1 cellular context compared by ENCODE assay signal in the genomic region with DNA sequence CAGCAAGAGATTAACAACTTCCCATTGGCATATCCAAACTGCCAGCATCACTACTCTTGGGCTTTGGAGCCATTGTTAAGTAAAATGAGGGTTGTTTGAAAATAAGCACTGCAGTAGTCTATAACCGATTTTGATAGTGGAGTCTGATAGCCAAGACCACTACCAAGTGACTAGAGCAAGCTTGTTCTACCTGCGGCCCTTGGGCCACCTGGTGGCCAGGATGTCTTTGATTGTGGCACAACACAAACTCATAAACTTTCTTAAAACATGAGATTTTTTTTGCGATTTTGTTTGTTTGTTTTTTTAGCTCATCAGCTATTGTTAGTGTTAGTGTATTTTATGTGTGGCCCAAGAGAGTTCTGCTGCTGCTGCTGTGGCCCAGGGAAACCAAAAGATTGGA.
TF ChIP-seq lines count a peak whose summit lies in the region.

No MANE protein-coding gene starts in this region.

TF ChIP-seq in GM12878, 131 proteins besides CTCF, POLR2A, EP300 and RAD21:
- TF ChIP-seq TAF1 (IDR thresholded peaks at IDR 0.05; ENCODE audit: borderline replicate concordance, low read depth, low read length) = no peak
- no peak for TF ChIP-seq CEBPB (IDR thresholded peaks at IDR 0.05; ENCODE audit: borderline replicate concordance in 1 of 2, low read depth in 2 of 2, low read length in 2 of 2)
- no peak for TF ChIP-seq ETV6 (conservative IDR thresholded peaks at IDR 0.05 in 1 of 2, IDR thresholded peaks at IDR 0.05 in 1 of 2; ENCODE audit: borderline replicate concordance in 1 of 2, low read depth in 1 of 2)
- TF ChIP-seq, protein P1, sequence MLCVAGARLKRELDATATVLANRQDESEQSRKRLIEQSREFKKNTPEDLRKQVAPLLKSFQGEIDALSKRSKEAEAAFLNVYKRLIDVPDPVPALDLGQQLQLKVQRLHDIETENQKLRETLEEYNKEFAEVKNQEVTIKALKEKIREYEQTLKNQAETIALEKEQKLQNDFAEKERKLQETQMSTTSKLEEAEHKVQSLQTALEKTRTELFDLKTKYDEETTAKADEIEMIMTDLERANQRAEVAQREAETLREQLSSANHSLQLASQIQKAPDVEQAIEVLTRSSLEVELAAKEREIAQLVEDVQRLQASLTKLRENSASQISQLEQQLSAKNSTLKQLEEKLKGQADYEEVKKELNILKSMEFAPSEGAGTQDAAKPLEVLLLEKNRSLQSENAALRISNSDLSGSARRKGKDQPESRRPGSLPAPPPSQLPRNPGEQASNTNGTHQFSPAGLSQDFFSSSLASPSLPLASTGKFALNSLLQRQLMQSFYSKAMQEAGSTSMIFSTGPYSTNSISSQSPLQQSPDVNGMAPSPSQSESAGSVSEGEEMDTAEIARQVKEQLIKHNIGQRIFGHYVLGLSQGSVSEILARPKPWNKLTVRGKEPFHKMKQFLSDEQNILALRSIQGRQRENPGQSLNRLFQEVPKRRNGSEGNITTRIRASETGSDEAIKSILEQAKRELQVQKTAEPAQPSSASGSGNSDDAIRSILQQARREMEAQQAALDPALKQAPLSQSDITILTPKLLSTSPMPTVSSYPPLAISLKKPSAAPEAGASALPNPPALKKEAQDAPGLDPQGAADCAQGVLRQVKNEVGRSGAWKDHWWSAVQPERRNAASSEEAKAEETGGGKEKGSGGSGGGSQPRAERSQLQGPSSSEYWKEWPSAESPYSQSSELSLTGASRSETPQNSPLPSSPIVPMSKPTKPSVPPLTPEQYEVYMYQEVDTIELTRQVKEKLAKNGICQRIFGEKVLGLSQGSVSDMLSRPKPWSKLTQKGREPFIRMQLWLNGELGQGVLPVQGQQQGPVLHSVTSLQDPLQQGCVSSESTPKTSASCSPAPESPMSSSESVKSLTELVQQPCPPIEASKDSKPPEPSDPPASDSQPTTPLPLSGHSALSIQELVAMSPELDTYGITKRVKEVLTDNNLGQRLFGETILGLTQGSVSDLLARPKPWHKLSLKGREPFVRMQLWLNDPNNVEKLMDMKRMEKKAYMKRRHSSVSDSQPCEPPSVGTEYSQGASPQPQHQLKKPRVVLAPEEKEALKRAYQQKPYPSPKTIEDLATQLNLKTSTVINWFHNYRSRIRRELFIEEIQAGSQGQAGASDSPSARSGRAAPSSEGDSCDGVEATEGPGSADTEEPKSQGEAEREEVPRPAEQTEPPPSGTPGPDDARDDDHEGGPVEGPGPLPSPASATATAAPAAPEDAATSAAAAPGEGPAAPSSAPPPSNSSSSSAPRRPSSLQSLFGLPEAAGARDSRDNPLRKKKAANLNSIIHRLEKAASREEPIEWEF (IDR thresholded peaks at IDR 0.05; ENCODE audit: insufficient replicate concordance, low read depth, low read length) = no peak
- no peak for TF ChIP-seq NBN (IDR thresholded peaks at IDR 0.05)
- TF ChIP-seq, protein P2, sequence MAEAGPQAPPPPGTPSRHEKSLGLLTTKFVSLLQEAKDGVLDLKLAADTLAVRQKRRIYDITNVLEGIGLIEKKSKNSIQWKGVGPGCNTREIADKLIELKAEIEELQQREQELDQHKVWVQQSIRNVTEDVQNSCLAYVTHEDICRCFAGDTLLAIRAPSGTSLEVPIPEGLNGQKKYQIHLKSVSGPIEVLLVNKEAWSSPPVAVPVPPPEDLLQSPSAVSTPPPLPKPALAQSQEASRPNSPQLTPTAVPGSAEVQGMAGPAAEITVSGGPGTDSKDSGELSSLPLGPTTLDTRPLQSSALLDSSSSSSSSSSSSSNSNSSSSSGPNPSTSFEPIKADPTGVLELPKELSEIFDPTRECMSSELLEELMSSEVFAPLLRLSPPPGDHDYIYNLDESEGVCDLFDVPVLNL (IDR thresholded peaks at IDR 0.05; ENCODE audit: low read depth, low read length) = no peak
- no peak for TF ChIP-seq POU2F2 (IDR thresholded peaks at IDR 0.05; ENCODE audit: borderline replicate concordance, low read depth, low read length)
- TF ChIP-seq ZNF207 (IDR thresholded peaks at IDR 0.05; ENCODE audit: borderline replicate concordance) = no peak
- no peak for TF ChIP-seq PAX8 (IDR thresholded peaks at IDR 0.05)
- TF ChIP-seq DPF2 (IDR thresholded peaks at IDR 0.05) = no peak
- no peak for TF ChIP-seq BMI1 (IDR thresholded peaks at IDR 0.05; ENCODE audit: borderline replicate concordance)
- no peak for TF ChIP-seq RBBP5 (conservative IDR thresholded peaks at IDR 0.05)
- no peak for TF ChIP-seq TARDBP (IDR thresholded peaks at IDR 0.05; ENCODE audit: borderline replicate concordance)
- no peak for TF ChIP-seq NFXL1 (IDR thresholded peaks at IDR 0.05; ENCODE audit: borderline replicate concordance)
